2 cellular contexts compared by ENCODE assay signal in the genomic region with DNA sequence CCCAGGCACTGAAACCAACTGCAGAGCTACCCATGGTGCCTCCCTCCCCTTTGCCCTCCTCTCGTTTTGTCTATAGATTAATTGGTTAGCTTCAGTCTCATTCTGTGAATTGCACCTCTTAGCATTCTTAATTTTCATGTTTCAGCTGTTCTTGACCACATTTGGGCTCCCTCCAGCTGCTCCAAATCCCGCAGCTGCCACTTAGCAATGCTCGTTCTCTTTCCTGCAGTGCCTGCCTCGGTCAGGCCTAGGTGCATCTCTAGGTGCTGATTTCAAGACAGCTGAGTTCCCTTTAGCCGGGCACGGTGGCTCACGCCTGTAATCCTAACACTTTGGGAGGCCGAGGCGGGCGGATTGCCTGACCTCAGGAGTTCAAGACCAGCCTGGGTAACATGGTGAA.
TF ChIP-seq lines count a peak whose summit lies in the region.

No MANE protein-coding gene starts in this region.

TF ChIP-seq in IMR-90, 13 proteins besides CTCF, POLR2A, EP300 and RAD21 (continued from another document):
- TF ChIP-seq RCOR1 (IDR thresholded peaks at IDR 0.05; ENCODE audit: insufficient replicate concordance, low read length) (no peak), RFX5 (IDR thresholded peaks at IDR 0.05; ENCODE audit: low read depth, low read length) (no peak)

TF ChIP-seq in WTC11, 78 proteins besides CTCF, POLR2A, EP300 and RAD21:
- TF ChIP-seq ZNF416 (CRISPR knock-in tag; IDR thresholded peaks at IDR 0.05) (no peak), HMGXB4 (CRISPR knock-in tag; IDR thresholded peaks at IDR 0.05) (no peak), ZNF317 (CRISPR knock-in tag; IDR thresholded peaks at IDR 0.05; ENCODE audit: borderline replicate concordance, low read depth) (no peak), ZNF263 (CRISPR knock-in tag; IDR thresholded peaks at IDR 0.05; ENCODE audit: low read depth) (no peak), FOXJ3 (CRISPR knock-in tag; IDR thresholded peaks at IDR 0.05; ENCODE audit: borderline replicate concordance) (no peak), AFF4 (CRISPR knock-in tag; IDR thresholded peaks at IDR 0.05; ENCODE audit: borderline replicate concordance) (no peak), ZNF232 (CRISPR knock-in tag; IDR thresholded peaks at IDR 0.05) (no peak), USF1 (CRISPR knock-in tag; IDR thresholded peaks at IDR 0.05) (no peak), FOXK1 (CRISPR knock-in tag; IDR thresholded peaks at IDR 0.05) (no peak), ZNF219 (CRISPR knock-in tag; IDR thresholded peaks at IDR 0.05; ENCODE audit: borderline replicate concordance) (no peak), NR3C1 (CRISPR knock-in tag; conservative IDR thresholded peaks at IDR 0.05; ENCODE audit: low read depth) (no peak), SP1 (CRISPR knock-in tag; conservative IDR thresholded peaks at IDR 0.05) (no peak), GABPB1 (CRISPR knock-in tag; IDR thresholded peaks at IDR 0.05) (no peak)
- TF ChIP-seq, protein P1, sequence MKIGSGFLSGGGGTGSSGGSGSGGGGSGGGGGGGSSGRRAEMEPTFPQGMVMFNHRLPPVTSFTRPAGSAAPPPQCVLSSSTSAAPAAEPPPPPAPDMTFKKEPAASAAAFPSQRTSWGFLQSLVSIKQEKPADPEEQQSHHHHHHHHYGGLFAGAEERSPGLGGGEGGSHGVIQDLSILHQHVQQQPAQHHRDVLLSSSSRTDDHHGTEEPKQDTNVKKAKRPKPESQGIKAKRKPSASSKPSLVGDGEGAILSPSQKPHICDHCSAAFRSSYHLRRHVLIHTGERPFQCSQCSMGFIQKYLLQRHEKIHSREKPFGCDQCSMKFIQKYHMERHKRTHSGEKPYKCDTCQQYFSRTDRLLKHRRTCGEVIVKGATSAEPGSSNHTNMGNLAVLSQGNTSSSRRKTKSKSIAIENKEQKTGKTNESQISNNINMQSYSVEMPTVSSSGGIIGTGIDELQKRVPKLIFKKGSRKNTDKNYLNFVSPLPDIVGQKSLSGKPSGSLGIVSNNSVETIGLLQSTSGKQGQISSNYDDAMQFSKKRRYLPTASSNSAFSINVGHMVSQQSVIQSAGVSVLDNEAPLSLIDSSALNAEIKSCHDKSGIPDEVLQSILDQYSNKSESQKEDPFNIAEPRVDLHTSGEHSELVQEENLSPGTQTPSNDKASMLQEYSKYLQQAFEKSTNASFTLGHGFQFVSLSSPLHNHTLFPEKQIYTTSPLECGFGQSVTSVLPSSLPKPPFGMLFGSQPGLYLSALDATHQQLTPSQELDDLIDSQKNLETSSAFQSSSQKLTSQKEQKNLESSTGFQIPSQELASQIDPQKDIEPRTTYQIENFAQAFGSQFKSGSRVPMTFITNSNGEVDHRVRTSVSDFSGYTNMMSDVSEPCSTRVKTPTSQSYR (CRISPR knock-in tag; IDR thresholded peaks at IDR 0.05): no peak
- TF ChIP-seq, protein P2, sequence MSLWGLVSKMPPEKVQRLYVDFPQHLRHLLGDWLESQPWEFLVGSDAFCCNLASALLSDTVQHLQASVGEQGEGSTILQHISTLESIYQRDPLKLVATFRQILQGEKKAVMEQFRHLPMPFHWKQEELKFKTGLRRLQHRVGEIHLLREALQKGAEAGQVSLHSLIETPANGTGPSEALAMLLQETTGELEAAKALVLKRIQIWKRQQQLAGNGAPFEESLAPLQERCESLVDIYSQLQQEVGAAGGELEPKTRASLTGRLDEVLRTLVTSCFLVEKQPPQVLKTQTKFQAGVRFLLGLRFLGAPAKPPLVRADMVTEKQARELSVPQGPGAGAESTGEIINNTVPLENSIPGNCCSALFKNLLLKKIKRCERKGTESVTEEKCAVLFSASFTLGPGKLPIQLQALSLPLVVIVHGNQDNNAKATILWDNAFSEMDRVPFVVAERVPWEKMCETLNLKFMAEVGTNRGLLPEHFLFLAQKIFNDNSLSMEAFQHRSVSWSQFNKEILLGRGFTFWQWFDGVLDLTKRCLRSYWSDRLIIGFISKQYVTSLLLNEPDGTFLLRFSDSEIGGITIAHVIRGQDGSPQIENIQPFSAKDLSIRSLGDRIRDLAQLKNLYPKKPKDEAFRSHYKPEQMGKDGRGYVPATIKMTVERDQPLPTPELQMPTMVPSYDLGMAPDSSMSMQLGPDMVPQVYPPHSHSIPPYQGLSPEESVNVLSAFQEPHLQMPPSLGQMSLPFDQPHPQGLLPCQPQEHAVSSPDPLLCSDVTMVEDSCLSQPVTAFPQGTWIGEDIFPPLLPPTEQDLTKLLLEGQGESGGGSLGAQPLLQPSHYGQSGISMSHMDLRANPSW (CRISPR knock-in tag; conservative IDR thresholded peaks at IDR 0.05; ENCODE audit: low read depth): no peak
